In genomic region chr11:119307974-119308373, GRCh38 we compare ENCODE assay signal across 15 cellular contexts. TPM values are rescaled to one million over a fixed set of nuclear protein-coding genes. Genes with fewer than 3 reads are reported as not detected.
"Had no signal": no experiment of that assay in that cellular context is flagged by ENCODE, and none has a peak within 500 bp of the region (broad histone marks: within the 10 kb centered on the region; RNA-seq: fewer than 3 reads in every experiment).

No MANE protein-coding gene starts in this region.

- H3K9me3 ChIP-seq: adrenal gland, body of pancreas, left lung, SK-N-SH had no signal

- H3K4me1 ChIP-seq: body of pancreas had no signal

- H3K4me3 ChIP-seq: adrenal gland, body of pancreas, left lung, smooth muscle cell had no signal

- ATAC-seq: body of pancreas; left lung; stimulated activated effector memory CD8-positive, alpha-beta T cell treated with anti-CD3 and anti-CD28 coated beads, Interleukin-12 subunit alpha, Interleukin-12 subunit beta, amount 100 ng/mL, for 72 hours had no signal

- H3K27me3 ChIP-seq: adrenal gland, body of pancreas, left lung had no signal

- H3K27ac ChIP-seq: body of pancreas had no signal

- H3K4me3 Mint-ChIP-seq: dendritic cell treated with granulocyte-macrophage colony-stimulating factor and Interleukin-4, amounts not matched to agents 40 ng/mL and 50 ng/mL, for 4 days; endodermal cell; stimulated activated effector memory CD8-positive, alpha-beta T cell treated with anti-CD3 and anti-CD28 coated beads, Interleukin-12 subunit alpha, Interleukin-12 subunit beta, amount 100 ng/mL, for 72 hours had no signal

- H3K27ac Mint-ChIP-seq: dendritic cell treated with granulocyte-macrophage colony-stimulating factor and Interleukin-4, amounts not matched to agents 40 ng/mL and 50 ng/mL, for 4 days; endodermal cell; stimulated activated effector memory CD8-positive, alpha-beta T cell treated with anti-CD3 and anti-CD28 coated beads, Interleukin-12 subunit alpha, Interleukin-12 subunit beta, amount 100 ng/mL, for 72 hours had no signal

- H3K4me2 ChIP-seq: SK-N-SH, smooth muscle cell had no signal

- DNase-seq: activated CD4-positive, alpha-beta T cell treated with anti-CD3 and anti-CD28 coated beads for 48 hours; activated naive CD4-positive, alpha-beta T cell treated with Interleukin-2 at 50 U/mL for 16 hours; body of pancreas; central memory CD4-positive, alpha-beta T cell; erythroblast; left lung; T-helper 1 cell had no signal

- H3K9ac ChIP-seq: SK-N-SH had no signal

- H3K9me3 Mint-ChIP-seq: dendritic cell treated with granulocyte-macrophage colony-stimulating factor and Interleukin-4, amounts not matched to agents 40 ng/mL and 50 ng/mL, for 4 days; endodermal cell; stimulated activated effector memory CD8-positive, alpha-beta T cell treated with anti-CD3 and anti-CD28 coated beads, Interleukin-12 subunit alpha, Interleukin-12 subunit beta, amount 100 ng/mL, for 72 hours had no signal

- FAIRE-seq: islet of Langerhans had no signal

RNA-seq across cellular contexts. Expression of gene MFRP, which starts 38.5 kb away (rescaled TPM):
- total RNA-seq: endodermal cell, left lung, smooth muscle cell, ureter had no signal
- polyA plus RNA-seq: adrenal gland, SK-N-SH, smooth muscle cell had no signal
